ENCODE assay signal across 20 cellular contexts in genomic region chr22:42446151-42446550, GRCh38. TPM values are rescaled to one million over a fixed set of nuclear protein-coding genes. Genes with fewer than 3 reads are reported as not detected.
A peak's percentile ranks its signal among the peaks of the same experiment; 100 is the strongest.
DNase-seq lines count a peak whose midpoint lies in the region; ATAC-seq and TF ChIP-seq lines count a peak whose summit lies in the region.
"Had no signal": no experiment of that assay in that cellular context is flagged by ENCODE, and none has a peak within 500 bp of the region (broad histone marks: within the 10 kb centered on the region; RNA-seq: fewer than 3 reads in every experiment).

No MANE protein-coding gene starts in this region.

- ATAC-seq in CD8-positive, alpha-beta T cell: no peak
- ATAC-seq: A549, GM12878 had no signal

- CTCF ChIA-PET in CD8-positive, alpha-beta T cell (lab: Charles Lee): interaction anchor here (1.1 to 4.5 kb wide), 4 partner anchors 8 to 479 kb away, joined by 3 to 34 read pairs (median 21); partner anchors contain the start of genes NFAM1 and SEPTIN3
- CTCF ChIA-PET in HEK293T (lab: Yijun Ruan, JAX): interaction anchor here (1.8 kb wide), 1 partner anchor 27 kb away, joined by 8 read pairs; no protein-coding TSS in a partner anchor

- H3K9me3 Mint-ChIP-seq in CD8-positive, alpha-beta T cell: no peaks in the 10 kb centered on the region
- H3K9me3 Mint-ChIP-seq in chondrocyte (ENCODE audit: low read depth): no peaks in the 10 kb centered on the region
- H3K9me3 Mint-ChIP-seq: CD4-positive, alpha-beta memory T cell had no signal

- H3K27me3 Mint-ChIP-seq in CD8-positive, alpha-beta T cell (ENCODE audit: low read depth): no peaks in the 10 kb centered on the region
- peaks cover 10% of the 10 kb centered on the region for H3K27me3 Mint-ChIP-seq in chondrocyte (ENCODE audit: low read depth)
- H3K27me3 Mint-ChIP-seq: CD4-positive, alpha-beta memory T cell had no signal

- peaks cover 18% of the 10 kb centered on the region for H3K4me1 Mint-ChIP-seq in CD8-positive, alpha-beta T cell (ENCODE audit: low read depth)
- H3K4me1 Mint-ChIP-seq in chondrocyte (ENCODE audit: low read depth): peaks cover 15% of the 10 kb centered on the region

- H3K79me2 ChIP-seq in osteoblast (ENCODE audit: insufficient read depth, low read length): no peaks in the 10 kb centered on the region

- intact Hi-C loops in CD8-positive, alpha-beta T cell (cut with DNase I, micrococcal nuclease): no loop called here

- H3K36me3 Mint-ChIP-seq in CD8-positive, alpha-beta T cell: no peaks in the 10 kb centered on the region
- no peaks in the 10 kb centered on the region for H3K36me3 Mint-ChIP-seq in chondrocyte (ENCODE audit: low read depth)
- H3K36me3 Mint-ChIP-seq: CD14-positive monocyte; CD4-positive, alpha-beta memory T cell had no signal

- H3K9me3 ChIP-seq in BLaER1 (no peaks in the 10 kb centered on the region), osteoblast (ENCODE audit: low read depth, low read length) (no peaks in the 10 kb centered on the region)
- no peaks in the 10 kb centered on the region for H3K9me3 ChIP-seq in CD8-positive, alpha-beta T cell (ENCODE audit: low read length)
- H3K9me3 ChIP-seq: A549, Caco-2 had no signal

- H3K4me3 Mint-ChIP-seq in CD8-positive, alpha-beta T cell: peak overlapping the region; percentile 5
- no peak overlapping the region for H3K4me3 Mint-ChIP-seq in chondrocyte (ENCODE audit: unreplicated experiment)
- H3K4me3 Mint-ChIP-seq: CD14-positive monocyte; CD4-positive, alpha-beta memory T cell had no signal

- H3K36me3 ChIP-seq in BLaER1: no peaks in the 10 kb centered on the region
- no peaks in the 10 kb centered on the region for H3K36me3 ChIP-seq in CD8-positive, alpha-beta T cell (ENCODE audit: insufficient read depth, low read length)
- no peaks in the 10 kb centered on the region for H3K36me3 ChIP-seq in osteoblast (ENCODE audit: insufficient read depth, low read length)

- peaks cover 57% of the 10 kb centered on the region for H3K4me1 ChIP-seq in BLaER1
- peaks cover 11% of the 10 kb centered on the region for H3K4me1 ChIP-seq in CD8-positive, alpha-beta T cell (ENCODE audit: insufficient read depth, low read length)
- H3K4me1 ChIP-seq in osteoblast (ENCODE audit: insufficient read depth, low read length): peaks cover 15% of the 10 kb centered on the region

- DNase-seq in CD8-positive, alpha-beta T cell: no peak
- DNase-seq in chondrocyte (ENCODE audit: low spot score) (peak; percentile 39), osteoblast (ENCODE audit: insufficient read length, low spot score, missing footprints) (peak; percentile 70), HEK293T (ENCODE audit: extremely low spot score) (no peak), AG08396 (ENCODE audit: low spot score) (no peak), OCI-M1 (lab: John Stamatoyannopoulos, UW) (no peak)
- DNase-seq: 8988T; ACHN; Caco-2; CD4-positive, alpha-beta memory T cell; DMS153; DND-41; EL; GDM1; GOT3; HCEC 1CT had no signal

- H4K20me1 ChIP-seq in BLaER1 (no peaks in the 10 kb centered on the region), osteoblast (ENCODE audit: insufficient read depth, low read length) (no peaks in the 10 kb centered on the region)

- H3K27ac ChIP-seq in BLaER1 (peak overlapping the region; percentile 98), osteoblast (ENCODE audit: low read depth, low read length) (no peak overlapping the region)
- no peak overlapping the region for H3K27ac ChIP-seq in CD8-positive, alpha-beta T cell (ENCODE audit: low read depth, low read length)
- H3K27ac ChIP-seq: A549 had no signal

- H3K4me2 ChIP-seq in BLaER1: peak overlapping the region; percentile 97
- H3K4me2 ChIP-seq in osteoblast (ENCODE audit: insufficient read depth, low read length): no peak overlapping the region
- H3K4me2 ChIP-seq: A549 had no signal

- POLR2A ChIA-PET in CD8-positive, alpha-beta T cell (lab: Charles Lee): interaction anchor here (0.7 kb wide), 1 partner anchor 356 kb away, joined by 3 read pairs; no protein-coding TSS in a partner anchor
- POLR2A ChIA-PET in HEK293T (lab: Yijun Ruan, JAX): no interaction called here

- no peak overlapping the region for H3K4me3 ChIP-seq in BLaER1
- no peak overlapping the region for H3K4me3 ChIP-seq in CD8-positive, alpha-beta T cell (ENCODE audit: low read depth, low read length)
- H3K4me3 ChIP-seq in osteoblast (ENCODE audit: insufficient read depth, low read length): no peak overlapping the region
- H3K4me3 ChIP-seq: A549, GM12878 had no signal

- no peak overlapping the region for H2AFZ ChIP-seq in osteoblast (ENCODE audit: low read length)

- H3K27me3 ChIP-seq in BLaER1: no peaks in the 10 kb centered on the region
- H3K27me3 ChIP-seq in CD8-positive, alpha-beta T cell (ENCODE audit: insufficient read depth, low read length): no peaks in the 10 kb centered on the region
- no peaks in the 10 kb centered on the region for H3K27me3 ChIP-seq in osteoblast (ENCODE audit: insufficient read depth, low read length)

- no peak for TF ChIP-seq CTCF in CD8-positive, alpha-beta T cell (IDR thresholded peaks at IDR 0.05)
- TF ChIP-seq CTCF in chondrocyte (IDR thresholded peaks at IDR 0.05): no peak
- TF ChIP-seq CTCF in osteoblast (IDR thresholded peaks at IDR 0.05; ENCODE audit: extremely low read depth, low read depth, low read length): no peak

- no peak overlapping the region for H3K27ac Mint-ChIP-seq in CD8-positive, alpha-beta T cell
- H3K27ac Mint-ChIP-seq in chondrocyte (ENCODE audit: unreplicated experiment): no peak overlapping the region

- H3K9ac ChIP-seq in BLaER1: peak overlapping the region; percentile 72; the same call in 1 of the 2 replicates

TF ChIP-seq in HEK293T, 16 proteins besides CTCF, POLR2A, EP300 and RAD21:
- TF ChIP-seq SP1 (IDR thresholded peaks at IDR 0.05) (no peak), HDGF (IDR thresholded peaks at IDR 0.05; ENCODE audit: borderline replicate concordance) (no peak), FOXA1 (IDR thresholded peaks at IDR 0.05) (no peak), L3MBTL2 (conservative IDR thresholded peaks at IDR 0.05) (no peak), NFRKB (IDR thresholded peaks at IDR 0.05) (no peak), ELF4 (IDR thresholded peaks at IDR 0.05) (no peak), ARNT (IDR thresholded peaks at IDR 0.05) (no peak), BHLHE40 (IDR thresholded peaks at IDR 0.05; ENCODE audit: borderline replicate concordance) (no peak), FOXM1 (IDR thresholded peaks at IDR 0.05; ENCODE audit: borderline replicate concordance) (no peak), CTBP1 (IDR thresholded peaks at IDR 0.05; ENCODE audit: borderline replicate concordance) (no peak), TARDBP (IDR thresholded peaks at IDR 0.05) (no peak), SUZ12 (IDR thresholded peaks at IDR 0.05) (no peak), FOXK2 (IDR thresholded peaks at IDR 0.05) (no peak), PKNOX1 (IDR thresholded peaks at IDR 0.05) (no peak), LEF1 (IDR thresholded peaks at IDR 0.05; ENCODE audit: borderline replicate concordance) (no peak), ZNF384 (IDR thresholded peaks at IDR 0.05) (no peak)
TF ChIP-seq in HEK293T: peak in this region for 0.

RNA-seq across cellular contexts. Expression of gene NFAM1, which starts 13.9 kb away (rescaled TPM):
- total RNA-seq in CD8-positive, alpha-beta T cell: not detected
- total RNA-seq in chondrocyte: not detected in 3 replicates
- under 0.01 TPM in 2 replicates for total RNA-seq in osteoblast
- total RNA-seq: Caco-2 had no signal

Comparison
In these comparisons a context has a peak if more than half of its experiments do, and no peak if none do; other contexts are left out.
1. DNase-seq: peak in chondrocyte (single experiment) and osteoblast (single experiment); none in CD8-positive, alpha-beta T cell (0 of 7), HEK293T (single experiment), AG08396 (single experiment) and OCI-M1 (single experiment).